35 cellular contexts compared by ENCODE assay signal in the genomic region with DNA sequence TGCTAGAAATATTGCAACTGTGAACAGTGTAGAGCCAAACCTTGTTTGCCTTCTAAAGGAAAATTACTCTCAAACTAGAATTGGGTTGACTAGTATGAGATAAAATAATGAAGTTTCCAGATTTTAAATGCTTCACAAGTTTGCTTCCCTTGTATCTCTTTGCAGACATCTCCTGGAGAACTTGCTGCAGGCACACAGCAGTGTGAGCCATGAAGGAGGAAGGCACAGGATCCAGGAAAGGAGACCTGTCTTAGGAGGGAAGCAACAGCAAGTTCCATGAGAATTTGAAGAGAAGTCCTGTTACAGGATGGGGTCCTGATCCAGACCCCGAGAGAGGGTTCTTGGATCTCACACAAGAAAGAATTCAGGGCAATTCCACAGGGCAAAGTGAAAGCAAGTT.
"Had no signal": no experiment of that assay in that cellular context is flagged by ENCODE, and none has a peak within 500 bp of the region (broad histone marks: within the 10 kb centered on the region; RNA-seq: fewer than 3 reads in every experiment).

No MANE protein-coding gene starts in this region.

- H3K27me3 ChIP-seq: MG63 had no signal

- H3K36me3 ChIP-seq: MG63 had no signal

- H3K4me3 ChIP-seq: MG63 had no signal

- DNase-seq: Karpas-422, Kasumi-1, MG63, MM.1S, MV-4-11, NCI-H1048, NCI-H1092, NCI-H1092 treated with DMSO at 0.1 percent for 48 hours, NCI-H1105, NCI-H1105 treated with DMSO at 0.1 percent for 48 hours, NCI-H1417, NCI-H1417 treated with DMSO at 0.1 percent for 48 hours, NCI-H1436, NCI-H1436 treated with DMSO at 0.1 percent for 48 hours, NCI-H146, NCI-H1694, NCI-H1694 treated with DMSO at 0.1 percent for 48 hours, NCI-H187, NCI-H187 treated with DMSO at 0.1 percent for 48 hours, NCI-H1930, NCI-H2029, NCI-H2029 treated with DMSO at 0.1 percent for 48 hours, NCI-H2081, NCI-H2081 treated with DMSO at 0.1 percent for 48 hours, NCI-H2107, NCI-H2171, NCI-H2171 treated with DMSO at 0.1 percent for 48 hours, NCI-H2227 treated with DMSO at 0.1 percent for 48 hours, NCI-H226, NCI-H345, NCI-H446, NCI-H446 treated with DMSO at 0.1 percent for 48 hours, NCI-H510A, NCI-H510A treated with DMSO at 0.1 percent for 48 hours, NCI-H524 had no signal
